21 cellular contexts compared by ENCODE assay signal in genomic region chr3:194095902-194096301, GRCh38. TPM values are rescaled to one million over a fixed set of nuclear protein-coding genes. Genes with fewer than 3 reads are reported as not detected.
DNase-seq lines count a peak whose midpoint lies in the region; ATAC-seq, FAIRE-seq and TF ChIP-seq lines count a peak whose summit lies in the region.
"Had no signal": no experiment of that assay in that cellular context is flagged by ENCODE, and none has a peak within 500 bp of the region (broad histone marks: within the 10 kb centered on the region; RNA-seq: fewer than 3 reads in every experiment).

No MANE protein-coding gene starts in this region.

- no peaks in the 10 kb centered on the region for H3K36me3 Mint-ChIP-seq in type B pancreatic cell
- H3K36me3 Mint-ChIP-seq: CD4-positive, alpha-beta memory T cell had no signal

- no peaks in the 10 kb centered on the region for H3K9me3 ChIP-seq in HepG2 (ENCODE audit: low read length)
- no peaks in the 10 kb centered on the region for H3K9me3 ChIP-seq in right lobe of liver
- no peaks in the 10 kb centered on the region for H3K9me3 ChIP-seq in OCI-LY7 (ENCODE audit: low read length)
- H3K9me3 ChIP-seq in body of pancreas, result no peaks in the 10 kb centered on the region
- H3K9me3 ChIP-seq: BE2C, Caco-2 had no signal

- peak overlapping the region; percentile 35 for H3K27ac Mint-ChIP-seq in type B pancreatic cell
- H3K27ac Mint-ChIP-seq: CD4-positive, alpha-beta memory T cell had no signal

- 86% methylated on average over 10 of the region's 10 CpGs for WGBS in HepG2 (ENCODE audit: low lambda C conversion rate)
- 87% methylated on average over 7 of the region's 10 CpGs for WGBS in right lobe of liver (ENCODE audit: insufficient coverage, low coverage, low lambda C conversion rate, missing lambda C conversion rate)
- WGBS in body of pancreas, 2 donors, result 89 to 90% methylated on average over 8 to 10 of the region's 10 CpGs

- H3K79me2 ChIP-seq in HepG2 (ENCODE audit: insufficient read depth, low read length), result no peaks in the 10 kb centered on the region
- no peaks in the 10 kb centered on the region for H3K79me2 ChIP-seq in OCI-LY7 (ENCODE audit: insufficient read depth, low read depth, low read length)

- intact Hi-C loops in HepG2 (cut with micrococcal nuclease; ENCODE audit: unreplicated experiment) (no loop called here), right lobe of liver (cut with DNase I) (no loop called here), OCI-LY7 (cut with micrococcal nuclease; ENCODE audit: unreplicated experiment) (no loop called here), body of pancreas (cut with DNase I) (no loop called here)

- no peak for TF ChIP-seq RAD21 in HepG2 (CRISPR knock-in tag; IDR thresholded peaks at IDR 0.05)

- no peak overlapping the region for H3K4me3 Mint-ChIP-seq in type B pancreatic cell
- H3K4me3 Mint-ChIP-seq: CD4-positive, alpha-beta memory T cell had no signal

- H3K9me3 Mint-ChIP-seq in type B pancreatic cell, result no peaks in the 10 kb centered on the region

- TF ChIP-seq EP300 in HepG2 (IDR thresholded peaks at IDR 0.05; ENCODE audit: low read depth in 2 of 2, low read length in 2 of 2) (no peak), HepG2 (CRISPR knock-in tag; IDR thresholded peaks at IDR 0.05; ENCODE audit: borderline replicate concordance) (no peak)

- FAIRE-seq in HepG2 (lab: Jason Lieb, UNC) (no peak), HTR-8/SVneo (lab: Jason Lieb, UNC) (no peak)
- FAIRE-seq: A204.1, G401.6, GM12892, RCC 7860 had no signal

- TF ChIP-seq POLR2A in HepG2 (IDR thresholded peaks at IDR 0.05; ENCODE audit: insufficient read depth in 1 of 2, low read depth in 2 of 2, low read length in 2 of 2) (no peak), right lobe of liver (IDR thresholded peaks at IDR 0.05) (no peak), body of pancreas (IDR thresholded peaks at IDR 0.05) (no peak)

- H3K36me3 ChIP-seq in HepG2 (replicated peaks in 1 of 2; ENCODE audit: control insufficient read depth in 1 of 2, insufficient read depth in 2 of 2, low read length in 2 of 2), result no peaks in the 10 kb centered on the region
- H3K36me3 ChIP-seq in right lobe of liver, result no peaks in the 10 kb centered on the region
- no peaks in the 10 kb centered on the region for H3K36me3 ChIP-seq in OCI-LY7 (ENCODE audit: insufficient read depth, low read length)
- no peaks in the 10 kb centered on the region for H3K36me3 ChIP-seq in body of pancreas (replicated peaks in 1 of 2; ENCODE audit: insufficient read depth in 1 of 2, low read depth in 2 of 2)
- H3K36me3 ChIP-seq: BE2C had no signal

- peaks cover 65% of the 10 kb centered on the region for H3K4me1 Mint-ChIP-seq in type B pancreatic cell (ENCODE audit: unreplicated experiment)
- H3K4me1 Mint-ChIP-seq: CD4-positive, alpha-beta memory T cell had no signal

- in situ Hi-C loops in HepG2 (cut with HindIII; ENCODE audit: extremely low pct_ligation_motif_present, low pct_unique_long_range_greater_than_20kb), result no loop called here

- H3K4me3 ChIP-seq in HepG2 (replicated peaks in 1 of 3; ENCODE audit: insufficient read depth in 1 of 3, low read depth in 2 of 3, low read length in 3 of 3), result no peak overlapping the region
- H3K4me3 ChIP-seq in right lobe of liver, result no peak overlapping the region
- H3K4me3 ChIP-seq in OCI-LY7 (ENCODE audit: low read depth, low read length, poor library complexity, severe bottlenecking), result no peak overlapping the region
- no peak overlapping the region for H3K4me3 ChIP-seq in body of pancreas
- H3K4me3 ChIP-seq: SK-N-MC had no signal

- H3K9me2 ChIP-seq in OCI-LY7 (ENCODE audit: insufficient read depth, low read length), result no peaks in the 10 kb centered on the region

- H3K27me3 ChIP-seq in HepG2 (ENCODE audit: control insufficient read depth in 1 of 2, insufficient read depth in 2 of 2, low read length in 2 of 2) (no peaks in the 10 kb centered on the region), right lobe of liver (no peaks in the 10 kb centered on the region), body of pancreas (no peaks in the 10 kb centered on the region)
- H3K27me3 ChIP-seq: BE2C had no signal

- ATAC-seq in HepG2, result no peak
- no peak for ATAC-seq in right lobe of liver
- no peak for ATAC-seq in body of pancreas
- ATAC-seq in HG02763 (IDR thresholded peaks at IDR 0.05; ENCODE audit: unreplicated experiment), result no peak
- ATAC-seq in HG03108 (IDR thresholded peaks at IDR 0.05; ENCODE audit: unreplicated experiment), result no peak

- H4K20me1 ChIP-seq in HepG2 (ENCODE audit: insufficient read depth, low read length), result no peaks in the 10 kb centered on the region
- H4K20me1 ChIP-seq in OCI-LY7 (ENCODE audit: insufficient read depth, low read length), result no peaks in the 10 kb centered on the region

- H3K4me1 ChIP-seq in HepG2 (ENCODE audit: insufficient read depth, low read length), result peaks cover 48% of the 10 kb centered on the region
- H3K4me1 ChIP-seq in right lobe of liver, result peaks cover 0 to 42% (median 18%) of the 10 kb centered on the region in 4 donors
- H3K4me1 ChIP-seq in OCI-LY7 (ENCODE audit: insufficient read depth, low read length, poor library complexity, severe bottlenecking), result peaks cover 60% of the 10 kb centered on the region
- peaks cover 67% of the 10 kb centered on the region for H3K4me1 ChIP-seq in body of pancreas

- no peak for TF ChIP-seq CTCF in HepG2 (CRISPR knock-in tag; IDR thresholded peaks at IDR 0.05)
- TF ChIP-seq CTCF in right lobe of liver (IDR thresholded peaks at IDR 0.05), result no peak
- TF ChIP-seq CTCF in OCI-LY7 (conservative IDR thresholded peaks at IDR 0.05; ENCODE audit: low read length), result no peak
- no peak for TF ChIP-seq CTCF in body of pancreas (IDR thresholded peaks at IDR 0.05)
- no peak for TF ChIP-seq CTCF in type B pancreatic cell (conservative IDR thresholded peaks at IDR 0.05)

- POLR2A ChIA-PET in HepG2 (lab: Yijun Ruan, JAX), result no interaction called here
- POLR2A ChIA-PET in OCI-LY7 (lab: Charles Lee), result interaction anchor here (0.9 to 1.2 kb wide), 2 partner anchors 9 to 21 kb away, joined by 3 to 5 read pairs; no protein-coding TSS in a partner anchor

- H3K4me2 ChIP-seq in HepG2 (ENCODE audit: low read depth, low read length) (no peak overlapping the region; the same call in 1 of the 2 replicates), OCI-LY7 (ENCODE audit: low read length) (0 out of 2 replicates have a peak overlapping the region, but pooled peaks have one; percentile 8)

- DNase-seq in HepG2 (ENCODE audit: low spot score) (no peak), right lobe of liver (no peak), OCI-LY7 (ENCODE audit: low spot score) (no peak), body of pancreas (no peak), type B pancreatic cell (ENCODE audit: extremely low spot score, unreplicated experiment) (no peak), HTR-8/SVneo (ENCODE audit: insufficient read length, low spot score) (no peak)
- DNase-seq: Caco-2; CD4-positive, alpha-beta memory T cell; GOT3; KG1; NCI-H1105; NCI-H226; SW 1271 had no signal

- H3K27me3 Mint-ChIP-seq in type B pancreatic cell, result no peaks in the 10 kb centered on the region

- no peak overlapping the region for H2AFZ ChIP-seq in HepG2 (ENCODE audit: low read length)
- H2AFZ ChIP-seq in OCI-LY7 (ENCODE audit: low read length), result peak overlapping the region; percentile 78; the same call in 1 of the 2 replicates

- no peak overlapping the region for H3K27ac ChIP-seq in HepG2 (ENCODE audit: extremely low read length, insufficient read depth, low read length)
- no peak overlapping the region for H3K27ac ChIP-seq in right lobe of liver
- H3K27ac ChIP-seq in OCI-LY7 (ENCODE audit: low read depth, low read length, poor library complexity, severe bottlenecking), result no peak overlapping the region
- H3K27ac ChIP-seq in body of pancreas, result peak overlapping the region in 3 of 4 donors; percentile 84 to 92 (median 84)

- BruUV-seq in HepG2 (replicated peaks; lab: Mats Ljungman, UMichigan) (no TSS peak), OCI-LY7 (replicated peaks; lab: Mats Ljungman, UMichigan) (no TSS peak)

- CTCF ChIA-PET in HepG2 (lab: Yijun Ruan, JAX; ENCODE audit: low intra/inter-chr PET ratio, low total read pairs), result no interaction called here
- CTCF ChIA-PET in OCI-LY7 (lab: Charles Lee; ENCODE audit: unreplicated experiment), result interaction anchor here (0.9 kb wide), 1 partner anchor 12 kb away, joined by 5 read pairs; no protein-coding TSS in a partner anchor

- no peak overlapping the region for H3K9ac ChIP-seq in HepG2 (ENCODE audit: insufficient read depth, low read depth, low read length)

TF ChIP-seq in HepG2, 621 proteins besides CTCF, POLR2A, EP300 and RAD21 (continues in another document):
- no peak for TF ChIP-seq ZNF235 (CRISPR knock-in tag; IDR thresholded peaks at IDR 0.05; ENCODE audit: borderline replicate concordance)

RNA-seq across cellular contexts. Expression of gene HES1, which starts 40.0 kb away (rescaled TPM):
- total RNA-seq in HepG2 (2016; rRNA removed; fragmentation: Illumina TruSeq; extraction: Trizol) (15.0 and 19.8 TPM in 2 replicates), right lobe of liver (10 to 100 TPM; 12.9 to 40.3 (median 23.4) TPM), OCI-LY7 (2022) (3.0 and 3.4 TPM in 2 replicates), body of pancreas (10 to 100 TPM; 28.5 to 49.1 TPM), type B pancreatic cell (ENCODE audit: low replicate concordance) (100 and 180 TPM in 2 replicates)
- 16.2 and 16.8 TPM in 2 replicates for total RNA-seq in HepG2 (2016; cell fraction: cytosol; rRNA removed; fragmentation: Illumina TruSeq; extraction: Trizol; ENCODE audit: low read depth)
- 14.9 and 18.9 TPM in 2 replicates for total RNA-seq in HepG2 (2016; cell fraction: insoluble cytoplasmic fraction; rRNA removed; fragmentation: Illumina TruSeq; extraction: Trizol)
- 17.2 and 18.1 TPM in 2 replicates for total RNA-seq in HepG2 (2016; cell fraction: membrane; rRNA removed; fragmentation: Illumina TruSeq; extraction: Trizol)
- total RNA-seq in HepG2 (2016; cell fraction: nucleus; rRNA removed; fragmentation: Illumina TruSeq; extraction: Trizol), result 20.8 and 25.5 TPM in 2 replicates
- 15.4 and 16.6 TPM in 2 replicates for polyA plus RNA-seq in HepG2 (2011; rRNA removed)
- 13.8 and 15.8 TPM in 2 replicates for polyA plus RNA-seq in HepG2 (2011; cell fraction: cytosol; rRNA removed)
- polyA plus RNA-seq in HepG2 (2011; cell fraction: nucleus; rRNA removed), result 27.8 and 33.4 TPM in 2 replicates
- polyA plus RNA-seq in HepG2 (2012), result 20.4 and 25.8 TPM in 2 replicates
- 3.5 and 4.3 TPM in 2 replicates for polyA plus RNA-seq in HepG2 (2016; cell fraction: cytosol; fragmentation: Illumina TruSeq; extraction: Trizol; ENCODE audit: low read depth)
- polyA plus RNA-seq in HepG2 (2016; cell fraction: insoluble cytoplasmic fraction; fragmentation: Illumina TruSeq; extraction: Trizol; ENCODE audit: low read depth), result 14.5 and 15.2 TPM in 2 replicates
- polyA plus RNA-seq in HepG2 (2016; cell fraction: membrane; fragmentation: Illumina TruSeq; extraction: Trizol; ENCODE audit: low read depth), result 4.3 and 4.5 TPM in 2 replicates
- 31.4 and 34.9 TPM in 2 replicates for polyA plus RNA-seq in HepG2 (2016; cell fraction: nucleus; fragmentation: Illumina TruSeq; extraction: Trizol; ENCODE audit: insufficient read depth, low read depth)
- 4.8 and 36.7 TPM in 2 replicates for polyA minus RNA-seq in HepG2 (2011; rRNA and poly(A)+ RNA removed; ENCODE audit: low replicate concordance)
- 37.8 and 44.8 TPM in 2 replicates for polyA minus RNA-seq in HepG2 (2011; cell fraction: cytosol; rRNA and poly(A)+ RNA removed)
- polyA minus RNA-seq in HepG2 (2011; cell fraction: nucleus; rRNA and poly(A)+ RNA removed), result 45.6 and 54.7 TPM in 2 replicates
- total RNA-seq in OCI-LY7 (2014; rRNA removed; shearing (Covaris generic)), result 0.72 and 1.1 TPM in 2 replicates
- total RNA-seq: CD4-positive, alpha-beta memory T cell had no signal

Comparison
In these comparisons a context has a peak if more than half of its experiments do, and no peak if none do; other contexts are left out.
1. H3K27ac ChIP-seq: peak in body of pancreas (3 of 4); none in HepG2 (single experiment), right lobe of liver (0 of 3) and OCI-LY7 (single experiment).